Comparison of ENCODE assay signal across 11 cellular contexts in genomic region chr3:97910931-97911351, GRCh38.
A peak's percentile ranks its signal among the peaks of the same experiment; 100 is the strongest.
DNase-seq lines count a peak whose midpoint lies in the region; ATAC-seq and TF ChIP-seq lines count a peak whose summit lies in the region.
"Had no signal": no experiment of that assay in that cellular context is flagged by ENCODE, and none has a peak within 500 bp of the region (broad histone marks: within the 10 kb centered on the region; RNA-seq: fewer than 3 reads in every experiment).

No MANE protein-coding gene starts in this region.

- H3K36me3 ChIP-seq in body of pancreas (replicated peaks in 1 of 2; ENCODE audit: insufficient read depth in 1 of 2, low read depth in 2 of 2), result no peaks in the 10 kb centered on the region

- CTCF ChIA-PET in activated CD8-positive, alpha-beta memory T cell treated with anti-CD3 and anti-CD28 coated beads, Interleukin-2, amount 10 ng/mL, durations not matched to agents 7 days and 5 days (lab: Charles Lee), result no interaction called here

- H3K4me3 ChIP-seq in fibroblast of pulmonary artery (replicated peaks; ENCODE audit: low read depth, low read length), result no peak overlapping the region
- H3K4me3 ChIP-seq in body of pancreas, result no peak overlapping the region

- H3K4me1 Mint-ChIP-seq in activated CD8-positive, alpha-beta memory T cell treated with anti-CD3 and anti-CD28 coated beads, Interleukin-2, amount 10 ng/mL, durations not matched to agents 7 days and 5 days, result peaks cover 29% of the 10 kb centered on the region

- H3K36me3 Mint-ChIP-seq in activated CD8-positive, alpha-beta memory T cell treated with anti-CD3 and anti-CD28 coated beads, Interleukin-2, amount 10 ng/mL, durations not matched to agents 7 days and 5 days, result peaks cover 25% of the 10 kb centered on the region

- intact Hi-C loops in body of pancreas (cut with DNase I), result no loop called here

- H3K27me3 ChIP-seq in body of pancreas, result no peaks in the 10 kb centered on the region
- H3K27me3 ChIP-seq: upper lobe of left lung had no signal

- 62 to 71% methylated on average over 3 of the region's 3 CpGs for WGBS in body of pancreas, 2 donors

- no peak overlapping the region for H3K27ac ChIP-seq in body of pancreas

- peak; percentile 57 for DNase-seq in activated CD8-positive, alpha-beta memory T cell treated with anti-CD3 and anti-CD28 coated beads, Interleukin-2, amount 10 ng/mL, durations not matched to agents 7 days and 5 days
- no peak for DNase-seq in activated CD8-positive, alpha-beta memory T cell treated with anti-CD3 and anti-CD28 coated beads, Interleukin-2, amount 50 U/mL, for 48 hours
- DNase-seq in SK-N-DZ (ENCODE audit: low spot score) (peak; percentile 63), fibroblast of pulmonary artery (ENCODE audit: low read depth) (peak; percentile 8), retina (peak; percentile 18), body of pancreas (no peak), HCEC 1CT (no peak), NCI-H2171 treated with DMSO at 0.1 percent for 48 hours (lab: John Stamatoyannopoulos, UW) (no peak)
- DNase-seq: ACHN, NCI-H526 treated with DMSO at 0.1 percent for 48 hours had no signal

- TF ChIP-seq POLR2A in body of pancreas (IDR thresholded peaks at IDR 0.05), result no peak

- TF ChIP-seq CTCF in fibroblast of pulmonary artery (IDR thresholded peaks at IDR 0.05; ENCODE audit: low read length, missing control alignments) (no peak), body of pancreas (IDR thresholded peaks at IDR 0.05) (no peak)

- H3K4me3 Mint-ChIP-seq in activated CD8-positive, alpha-beta memory T cell treated with anti-CD3 and anti-CD28 coated beads, Interleukin-2, amount 10 ng/mL, durations not matched to agents 7 days and 5 days, result peak overlapping the region; percentile 77

- H3K9me3 ChIP-seq in body of pancreas, result no peaks in the 10 kb centered on the region
- H3K9me3 ChIP-seq: upper lobe of left lung had no signal

- H3K27ac Mint-ChIP-seq in activated CD8-positive, alpha-beta memory T cell treated with anti-CD3 and anti-CD28 coated beads, Interleukin-2, amount 10 ng/mL, durations not matched to agents 7 days and 5 days, result peak overlapping the region; percentile 89

- no peaks in the 10 kb centered on the region for H3K4me1 ChIP-seq in body of pancreas

- ATAC-seq in activated CD8-positive, alpha-beta memory T cell treated with anti-CD3 and anti-CD28 coated beads, Interleukin-2, amount 10 ng/mL, durations not matched to agents 7 days and 5 days, result peak; percentile 80
- no peak for ATAC-seq in body of pancreas

- H3K9me3 Mint-ChIP-seq in activated CD8-positive, alpha-beta memory T cell treated with anti-CD3 and anti-CD28 coated beads, Interleukin-2, amount 10 ng/mL, durations not matched to agents 7 days and 5 days (ENCODE audit: low read depth), result no peaks in the 10 kb centered on the region

- no peaks in the 10 kb centered on the region for H3K27me3 Mint-ChIP-seq in activated CD8-positive, alpha-beta memory T cell treated with anti-CD3 and anti-CD28 coated beads, Interleukin-2, amount 10 ng/mL, durations not matched to agents 7 days and 5 days

Comparison
In these comparisons a context has a peak if more than half of its experiments do, and no peak if none do; other contexts are left out.
1. DNase-seq: peak in activated CD8-positive, alpha-beta memory T cell treated with anti-CD3 and anti-CD28 coated beads, Interleukin-2, amount 10 ng/mL, durations not matched to agents 7 days and 5 days (single experiment), SK-N-DZ (single experiment), fibroblast of pulmonary artery (single experiment) and retina (single experiment); none in activated CD8-positive, alpha-beta memory T cell treated with anti-CD3 and anti-CD28 coated beads, Interleukin-2, amount 50 U/mL, for 48 hours (single experiment), body of pancreas (0 of 4), HCEC 1CT (single experiment) and NCI-H2171 treated with DMSO at 0.1 percent for 48 hours (single experiment).